ENCODE assay signal across 8 cellular contexts in the genomic region with DNA sequence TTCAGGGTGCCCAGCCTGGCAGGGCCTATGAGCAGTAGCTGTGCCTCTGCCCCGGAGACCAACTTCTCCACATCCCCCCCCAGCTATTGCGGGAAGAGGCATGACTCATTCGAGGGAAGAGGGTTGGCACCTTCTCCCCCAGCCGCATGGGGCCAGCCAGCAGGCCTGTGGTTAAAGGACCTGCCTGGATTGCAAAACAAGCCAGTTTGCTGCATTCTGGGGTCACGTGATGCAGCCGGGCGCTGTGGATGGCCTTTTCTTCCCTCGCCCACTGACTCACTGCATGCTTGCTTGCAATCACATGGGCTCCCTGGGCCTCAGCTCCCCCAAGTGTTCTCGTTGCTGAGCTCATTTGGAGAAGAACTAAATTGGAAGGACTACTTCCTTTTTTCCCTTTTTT.
A peak's percentile ranks its signal among the peaks of the same experiment; 100 is the strongest.
DNase-seq lines count a peak whose midpoint lies in the region; ATAC-seq, FAIRE-seq and TF ChIP-seq lines count a peak whose summit lies in the region.

No MANE protein-coding gene starts in this region.

- H3K4me1 ChIP-seq in A549, result 0 out of 3 replicates have a peak, but pooled peaks cover 4% of the 10 kb centered on the region
- peaks cover 0 to 48% (median 0%) of the 10 kb centered on the region in 9 donors for H3K4me1 ChIP-seq in heart right ventricle
- no peaks in the 10 kb centered on the region for H3K4me1 ChIP-seq in sigmoid colon

- H3K4me2 ChIP-seq in A549, result no peak overlapping the region

- peak; percentile 9 to 60 for DNase-seq in A549 (ENCODE audit: low read depth in 1 of 2, low spot score in 1 of 2)
- peak; percentile 99 for DNase-seq in HT1080 (ENCODE audit: low read depth)
- DNase-seq in activated CD8-positive, alpha-beta memory T cell treated with anti-CD3 and anti-CD28 coated beads, Interleukin-2, amount 50 U/mL, for 4 hours, result peak; percentile 15
- peak; percentile 72 to 78 for DNase-seq in heart right ventricle
- DNase-seq in sigmoid colon, result peak; percentile 95

- TF ChIP-seq RAD21 in A549 (conservative IDR thresholded peaks at IDR 0.05 in 1 of 2, IDR thresholded peaks at IDR 0.05 in 1 of 2), result no peak

- no peak for FAIRE-seq in A549 (lab: Jason Lieb, UNC)

- intact Hi-C loops in heart right ventricle (cut with DNase I) (no loop called here), sigmoid colon (cut with DNase I) (no loop called here)

- no peak for TF ChIP-seq EP300 in A549 (IDR thresholded peaks at IDR 0.05)
- TF ChIP-seq EP300 in sigmoid colon (IDR thresholded peaks at IDR 0.05), result peak in 1 of 4 donors; percentile 47

- CTCF ChIA-PET in A549 (lab: Yijun Ruan, JAX), result no interaction called here

- H3K27me3 ChIP-seq in heart right ventricle, result peaks cover 0 to 6% (median 0%) of the 10 kb centered on the region in 7 donors
- no peaks in the 10 kb centered on the region for H3K27me3 ChIP-seq in sigmoid colon

- H3K9me3 ChIP-seq in A549 (no peaks in the 10 kb centered on the region), heart right ventricle (no peaks in the 10 kb centered on the region), sigmoid colon (no peaks in the 10 kb centered on the region)

- ATAC-seq in A549 (peak; percentile 38 to 67; a peak in 3 of 6 replicates), heart right ventricle (peak; percentile 79 to 91 (median 84)), HG03175 (IDR thresholded peaks at IDR 0.05; ENCODE audit: unreplicated experiment) (no peak), GM18517 (IDR thresholded peaks at IDR 0.05; ENCODE audit: unreplicated experiment) (no peak)
- ATAC-seq in activated CD4-positive, CD25-positive, alpha-beta regulatory T cell treated with anti-CD3 and anti-CD28 coated beads, Interleukin-2, amount 50 U/mL, for 24 hours, result no peak

- no peak for TF ChIP-seq CTCF in A549 (IDR thresholded peaks at IDR 0.05)
- no peak for TF ChIP-seq CTCF in heart right ventricle (IDR thresholded peaks at IDR 0.05)
- no peak for TF ChIP-seq CTCF in sigmoid colon (IDR thresholded peaks at IDR 0.05)

- H3K27ac ChIP-seq in A549, result no peak overlapping the region
- H3K27ac ChIP-seq in heart right ventricle, result peak overlapping the region in 2 of 10 donors; percentile 36 to 81
- H3K27ac ChIP-seq in sigmoid colon, result no peak overlapping the region

- 6% methylated on average over 9 of the region's 9 CpGs for WGBS in A549 (ENCODE audit: missing lambda C conversion rate)
- 68 to 73% methylated on average over 9 of the region's 9 CpGs for WGBS in heart right ventricle, 2 donors
- WGBS in sigmoid colon, 2 donors, result 40 to 63% methylated on average over 9 of the region's 9 CpGs

- no peak for TF ChIP-seq POLR2A in A549 (IDR thresholded peaks at IDR 0.05; ENCODE audit: low read length)
- no peak for TF ChIP-seq POLR2A in sigmoid colon (IDR thresholded peaks at IDR 0.05)

- POLR2A ChIA-PET in A549 (lab: Yijun Ruan, JAX), result no interaction called here

- H3K4me3 ChIP-seq in A549 (no peak overlapping the region), heart right ventricle (no peak overlapping the region), sigmoid colon (no peak overlapping the region)

- H3K36me3 ChIP-seq in heart right ventricle (no peaks in the 10 kb centered on the region), sigmoid colon (no peaks in the 10 kb centered on the region)

TF ChIP-seq in A549, 52 proteins besides CTCF, POLR2A, EP300 and RAD21:
- TF ChIP-seq, protein P1, sequence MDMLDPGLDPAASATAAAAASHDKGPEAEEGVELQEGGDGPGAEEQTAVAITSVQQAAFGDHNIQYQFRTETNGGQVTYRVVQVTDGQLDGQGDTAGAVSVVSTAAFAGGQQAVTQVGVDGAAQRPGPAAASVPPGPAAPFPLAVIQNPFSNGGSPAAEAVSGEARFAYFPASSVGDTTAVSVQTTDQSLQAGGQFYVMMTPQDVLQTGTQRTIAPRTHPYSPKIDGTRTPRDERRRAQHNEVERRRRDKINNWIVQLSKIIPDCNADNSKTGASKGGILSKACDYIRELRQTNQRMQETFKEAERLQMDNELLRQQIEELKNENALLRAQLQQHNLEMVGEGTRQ (IDR thresholded peaks at IDR 0.05), result peak; percentile 88
- TF ChIP-seq FOSL2 (IDR thresholded peaks at IDR 0.05) (no peak), FOSL2 (CRISPR knock-in tag; IDR thresholded peaks at IDR 0.05) (peak; percentile 17; the same call in 1 of the 2 replicates), FOXS1 (CRISPR knock-in tag; IDR thresholded peaks at IDR 0.05) (no peak)

Comparison
In these comparisons a context has a peak if more than half of its experiments do, and no peak if none do; other contexts are left out.
1. ATAC-seq: peak in A549 (2 of 2) and heart right ventricle (8 of 8); none in activated CD4-positive, CD25-positive, alpha-beta regulatory T cell treated with anti-CD3 and anti-CD28 coated beads, Interleukin-2, amount 50 U/mL, for 24 hours (0 of 2), HG03175 (single experiment) and GM18517 (single experiment).
2. DNase-seq: peak in every context shown above with its lines; median percentile 99 in HT1080; 95 in sigmoid colon; 75 in heart right ventricle; 34 in A549; 15 in activated CD8-positive, alpha-beta memory T cell treated with anti-CD3 and anti-CD28 coated beads, Interleukin-2, amount 50 U/mL, for 4 hours.